1 cellular context compared by ENCODE assay signal in genomic region chr18:58416704-58417683, GRCh38.
A peak's percentile ranks its signal among the peaks of the same experiment; 100 is the strongest.
TF ChIP-seq lines count a peak whose summit lies in the region.

No MANE protein-coding gene starts in this region.

TF ChIP-seq in HepG2, 621 proteins besides CTCF, POLR2A, EP300 and RAD21 (continued from another document and continues in another):
- TF ChIP-seq E2F2 (CRISPR knock-in tag; IDR thresholded peaks at IDR 0.05; ENCODE audit: borderline replicate concordance) (no peak), ZUFSP (CRISPR knock-in tag; IDR thresholded peaks at IDR 0.05; ENCODE audit: borderline replicate concordance) (no peak), CBX5 (CRISPR knock-in tag; IDR thresholded peaks at IDR 0.05; ENCODE audit: borderline replicate concordance) (no peak), SIX1 (CRISPR knock-in tag; IDR thresholded peaks at IDR 0.05; ENCODE audit: borderline replicate concordance) (no peak), ZBTB4 (CRISPR knock-in tag; IDR thresholded peaks at IDR 0.05; ENCODE audit: borderline replicate concordance) (peak; percentile 80; the same call in 1 of the 2 replicates), ZC3H13 (CRISPR knock-in tag; IDR thresholded peaks at IDR 0.05) (no peak), HNF4A (CRISPR knock-in tag; IDR thresholded peaks at IDR 0.05) (peak; percentile 6; the same call in 1 of the 2 replicates), KLF12 (CRISPR knock-in tag; IDR thresholded peaks at IDR 0.05; ENCODE audit: borderline replicate concordance) (no peak), SNAPC2 (CRISPR knock-in tag; IDR thresholded peaks at IDR 0.05) (no peak), ZSCAN12 (CRISPR knock-in tag; IDR thresholded peaks at IDR 0.05) (no peak), MED13 (CRISPR knock-in tag; IDR thresholded peaks at IDR 0.05) (peak; percentile 81), SMARCC2 (IDR thresholded peaks at IDR 0.05) (no peak), BRD4 (CRISPR knock-in tag; IDR thresholded peaks at IDR 0.05) (peak; percentile 58), RCOR2 (CRISPR knock-in tag; IDR thresholded peaks at IDR 0.05) (no peak), HNRNPUL1 (IDR thresholded peaks at IDR 0.05; ENCODE audit: low read depth, low read length) (no peak), ZNF20 (CRISPR knock-in tag; IDR thresholded peaks at IDR 0.05) (no peak), ZNF607 (CRISPR knock-in tag; IDR thresholded peaks at IDR 0.05; ENCODE audit: borderline replicate concordance) (0 out of 2 replicates have a peak, but pooled peaks have one; percentile 3), THAP9 (CRISPR knock-in tag; IDR thresholded peaks at IDR 0.05; ENCODE audit: borderline replicate concordance) (no peak; the same call in none of the 2 replicates), MLLT10 (CRISPR knock-in tag; IDR thresholded peaks at IDR 0.05) (no peak), ZNF17 (CRISPR knock-in tag; IDR thresholded peaks at IDR 0.05) (no peak), CSRNP1 (CRISPR knock-in tag; IDR thresholded peaks at IDR 0.05) (0 out of 2 replicates have a peak, but pooled peaks have one; percentile 58), ZFP36 (IDR thresholded peaks at IDR 0.05; ENCODE audit: borderline replicate concordance, low read depth, low read length, partially characterized antibody) (no peak), ZBTB33 (CRISPR knock-in tag; IDR thresholded peaks at IDR 0.05) (no peak), MTF1 (CRISPR knock-in tag; IDR thresholded peaks at IDR 0.05) (no peak), ZNF788 (CRISPR knock-in tag; IDR thresholded peaks at IDR 0.05; ENCODE audit: borderline replicate concordance) (0 out of 2 replicates have a peak, but pooled peaks have one; percentile 28), MED8 (CRISPR knock-in tag; IDR thresholded peaks at IDR 0.05; ENCODE audit: insufficient replicate concordance) (peak; percentile 43), NR2F2 (IDR thresholded peaks at IDR 0.05; ENCODE audit: borderline replicate concordance, low read depth) (no peak), TEAD2 (CRISPR knock-in tag; IDR thresholded peaks at IDR 0.05) (no peak), ZNF382 (CRISPR knock-in tag; IDR thresholded peaks at IDR 0.05; ENCODE audit: borderline replicate concordance) (no peak), ZNF292 (CRISPR knock-in tag; IDR thresholded peaks at IDR 0.05; ENCODE audit: borderline replicate concordance, low read depth) (no peak), ZSCAN21 (CRISPR knock-in tag; IDR thresholded peaks at IDR 0.05; ENCODE audit: borderline replicate concordance) (no peak), ZNF513 (CRISPR knock-in tag; conservative IDR thresholded peaks at IDR 0.05) (no peak), SRY (CRISPR knock-in tag; IDR thresholded peaks at IDR 0.05) (0 out of 2 replicates have a peak, but pooled peaks have one; percentile 40), XBP1 (CRISPR knock-in tag; IDR thresholded peaks at IDR 0.05) (no peak), ZNF646 (CRISPR knock-in tag; IDR thresholded peaks at IDR 0.05) (no peak), ZNF251 (CRISPR knock-in tag; IDR thresholded peaks at IDR 0.05) (no peak), ZNF362 (CRISPR knock-in tag; IDR thresholded peaks at IDR 0.05; ENCODE audit: borderline replicate concordance) (no peak)
